29 cellular contexts compared by ENCODE assay signal in the genomic region with DNA sequence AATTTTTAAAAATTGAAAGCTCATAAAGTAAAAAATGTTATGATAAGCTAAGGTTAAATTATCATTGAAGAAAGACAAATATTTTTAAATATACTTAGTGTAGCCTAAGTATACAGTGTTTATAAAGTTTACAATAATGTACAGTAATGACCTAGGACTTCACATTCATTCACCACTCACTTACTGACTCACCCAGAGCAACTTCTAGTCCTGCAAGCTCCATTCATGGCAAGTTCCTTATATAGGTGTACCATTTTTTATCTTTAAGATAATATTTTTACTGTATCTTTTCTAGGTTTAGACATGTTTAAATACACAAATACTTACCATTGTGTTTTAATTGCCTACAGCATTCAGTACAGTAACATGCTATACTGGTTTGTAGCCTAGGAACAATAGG.
"Had no signal": no experiment of that assay in that cellular context is flagged by ENCODE, and none has a peak within 500 bp of the region (broad histone marks: within the 10 kb centered on the region; RNA-seq: fewer than 3 reads in every experiment).

No MANE protein-coding gene starts in this region.

- H3K27me3 Mint-ChIP-seq: memory B cell; naive thymus-derived CD4-positive, alpha-beta T cell had no signal

- H3K4me3 Mint-ChIP-seq: memory B cell; naive thymus-derived CD4-positive, alpha-beta T cell; natural killer cell treated with Interleukin-12 subunit alpha and Interleukin-12 subunit beta and Interleukin-15 and Interleukin-18, amount 100 ng/mL, for 72 hours; stimulated activated naive B cell treated with anti-CD40 and anti-IgM and Interleukin-4, amounts not matched to agents 10 μg/mL and 1 μg/mL and 100 μg/mL, for 72 hours had no signal

- H3K36me3 Mint-ChIP-seq: memory B cell; natural killer cell treated with Interleukin-12 subunit alpha and Interleukin-12 subunit beta and Interleukin-15 and Interleukin-18, amount 100 ng/mL, for 72 hours; stimulated activated naive B cell treated with anti-CD40 and anti-IgM and Interleukin-4, amounts not matched to agents 10 μg/mL and 1 μg/mL and 100 μg/mL, for 72 hours had no signal

- H3K4me3 ChIP-seq: left lung, lung, mucosa of descending colon, ovary, prostate gland, skin epidermis, stomach, testis, thyroid gland, transverse colon, upper lobe of left lung, vagina had no signal

- H3K9me3 Mint-ChIP-seq: memory B cell; natural killer cell treated with Interleukin-12 subunit alpha and Interleukin-12 subunit beta and Interleukin-15 and Interleukin-18, amount 100 ng/mL, for 72 hours; stimulated activated naive B cell treated with anti-CD40 and anti-IgM and Interleukin-4, amounts not matched to agents 10 μg/mL and 1 μg/mL and 100 μg/mL, for 72 hours had no signal

- H3K4me1 Mint-ChIP-seq: memory B cell; stimulated activated naive B cell treated with anti-CD40 and anti-IgM and Interleukin-4, amounts not matched to agents 10 μg/mL and 1 μg/mL and 100 μg/mL, for 72 hours had no signal

- DNase-seq: hippocampal formation; kidney; left colon; left lung; midbrain; mucosa of descending colon; naive thymus-derived CD4-positive, alpha-beta T cell; ovary; posterior cingulate gyrus; retina; right cardiac atrium; stimulated activated CD4-positive, alpha-beta T cell treated with anti-CD3 and anti-CD28 coated beads, Interleukin-12 subunit alpha, Interleukin-12 subunit beta, amount 100 ng/mL, for 4 hours; stimulated activated CD4-positive, alpha-beta T cell treated with anti-CD3 and anti-CD28 coated beads, Interleukin-15, amount 100 ng/mL, for 24 hours; stimulated activated CD4-positive, alpha-beta T cell treated with anti-CD3 and anti-CD28 coated beads, Interleukin-2, amount 100 ng/mL, for 24 hours; stimulated activated CD4-positive, alpha-beta T cell treated with anti-CD3 and anti-CD28 coated beads, Interleukin-4, amount 100 ng/mL, for 1 hour; stimulated activated naive B cell treated with anti-CD40 and anti-IgM and Interleukin-4, amounts not matched to agents 10 μg/mL and 1 μg/mL and 100 μg/mL, for 72 hours; stimulated activated naive CD8-positive, alpha-beta T cell treated with anti-CD3 and anti-CD28 coated beads, Interleukin-15, Interleukin-2, amounts not matched to agents 100 U/mL and 50 U/mL, for 24 hours; stomach; testis; thyroid gland; transverse colon; upper lobe of left lung had no signal

- H3K4me1 ChIP-seq: left lung, prostate gland, stomach, testis, thyroid gland, transverse colon, upper lobe of left lung, vagina had no signal

- ATAC-seq: left colon; left lung; mucosa of descending colon; naive thymus-derived CD4-positive, alpha-beta T cell; natural killer cell treated with Interleukin-12 subunit alpha and Interleukin-12 subunit beta and Interleukin-15 and Interleukin-18, amount 100 ng/mL, for 72 hours; right cardiac atrium; sciatic nerve; stimulated activated naive B cell treated with anti-CD40 and anti-IgM and Interleukin-4, amounts not matched to agents 10 μg/mL and 1 μg/mL and 100 μg/mL, for 72 hours; stimulated activated naive CD8-positive, alpha-beta T cell treated with anti-CD3 and anti-CD28 coated beads, Interleukin-15, Interleukin-2, amounts not matched to agents 100 U/mL and 50 U/mL, for 24 hours had no signal

- H3K9me3 ChIP-seq: left lung, mucosa of descending colon, ovary, prostate gland, stomach, testis, thyroid gland, transverse colon, upper lobe of left lung, vagina had no signal

- H3K36me3 ChIP-seq: left lung, ovary, prostate gland, stomach, thyroid gland, transverse colon, upper lobe of left lung, vagina had no signal

- H3K27ac ChIP-seq: left lung, ovary, prostate gland, skin epidermis, stomach, testis, thyroid gland, transverse colon, upper lobe of left lung, vagina had no signal

- H3K27ac Mint-ChIP-seq: memory B cell; naive thymus-derived CD4-positive, alpha-beta T cell; natural killer cell treated with Interleukin-12 subunit alpha and Interleukin-12 subunit beta and Interleukin-15 and Interleukin-18, amount 100 ng/mL, for 72 hours; stimulated activated naive B cell treated with anti-CD40 and anti-IgM and Interleukin-4, amounts not matched to agents 10 μg/mL and 1 μg/mL and 100 μg/mL, for 72 hours had no signal

- H3K27me3 ChIP-seq: ovary, stomach, testis, thyroid gland, transverse colon, upper lobe of left lung, vagina had no signal
